9 cellular contexts compared by ENCODE assay signal in genomic region chr2:239192975-239193374, GRCh38.
"Had no signal": no experiment of that assay in that cellular context is flagged by ENCODE, and none has a peak within 500 bp of the region (broad histone marks: within the 10 kb centered on the region; RNA-seq: fewer than 3 reads in every experiment).

No MANE protein-coding gene starts in this region.

- H3K27ac Mint-ChIP-seq: T-cell had no signal

- DNase-seq: activated CD4-positive, alpha-beta T cell treated with anti-CD3 and anti-CD28 coated beads for 48 hours; activated gamma-delta T cell; esophagus squamous epithelium; retina; stimulated activated CD4-positive, alpha-beta T cell treated with anti-CD3 and anti-CD28 coated beads, Interleukin-4, amount 100 ng/mL, for 4 hours had no signal

- ATAC-seq: left ventricle myocardium superior, T-cell, upper lobe of right lung had no signal

- H3K9me3 Mint-ChIP-seq: central memory CD8-positive, alpha-beta T cell; T-cell had no signal

- H3K4me3 Mint-ChIP-seq: central memory CD8-positive, alpha-beta T cell; T-cell had no signal

- H3K27me3 Mint-ChIP-seq: central memory CD8-positive, alpha-beta T cell; T-cell had no signal
